ENCODE assay signal across 8 cellular contexts in genomic region chr2:222861411-222862067, GRCh38. TPM values are rescaled to one million over a fixed set of nuclear protein-coding genes. Genes with fewer than 3 reads are reported as not detected.
DNase-seq lines count a peak whose midpoint lies in the region; ATAC-seq and TF ChIP-seq lines count a peak whose summit lies in the region.

No MANE protein-coding gene starts in this region.

- H3K27me3 ChIP-seq in CD4-positive, alpha-beta memory T cell (ENCODE audit: insufficient read depth, low read length), result no peaks in the 10 kb centered on the region
- no peaks in the 10 kb centered on the region for H3K27me3 ChIP-seq in naive thymus-derived CD4-positive, alpha-beta T cell (ENCODE audit: control insufficient read depth in 2 of 2, insufficient read depth in 2 of 2, low read length in 2 of 2)

- no peak overlapping the region for H3K4me3 Mint-ChIP-seq in CD4-positive, alpha-beta memory T cell
- H3K4me3 Mint-ChIP-seq in activated CD4-positive, alpha-beta memory T cell treated with anti-CD3 and anti-CD28 coated beads, Interleukin-2, amount 10 ng/mL, durations not matched to agents 7 days and 5 days, result no peak overlapping the region
- H3K4me3 Mint-ChIP-seq in endothelial cell (ENCODE audit: unreplicated experiment), result no peak overlapping the region
- no peak overlapping the region for H3K4me3 Mint-ChIP-seq in naive thymus-derived CD4-positive, alpha-beta T cell

- H3K36me3 Mint-ChIP-seq in CD4-positive, alpha-beta memory T cell, result peaks cover 0 to 3% of the 10 kb centered on the region in 2 donors
- H3K36me3 Mint-ChIP-seq in activated CD4-positive, alpha-beta memory T cell treated with anti-CD3 and anti-CD28 coated beads, Interleukin-2, amount 10 ng/mL, durations not matched to agents 7 days and 5 days (ENCODE audit: low read depth), result peaks cover 3% of the 10 kb centered on the region
- peaks cover 4% of the 10 kb centered on the region for H3K36me3 Mint-ChIP-seq in endothelial cell (ENCODE audit: low read depth, unreplicated experiment)
- H3K36me3 Mint-ChIP-seq in naive thymus-derived CD4-positive, alpha-beta T cell, result peaks cover 0 to 2% (median 0%) of the 10 kb centered on the region in 5 donors

- H3K36me3 ChIP-seq in CD4-positive, alpha-beta memory T cell (ENCODE audit: insufficient read depth, low read length), result no peaks in the 10 kb centered on the region
- H3K36me3 ChIP-seq in naive thymus-derived CD4-positive, alpha-beta T cell (ENCODE audit: control insufficient read depth in 2 of 3, insufficient read depth in 3 of 3, low read length in 3 of 3), result no peaks in the 10 kb centered on the region

- POLR2A ChIA-PET in CD4-positive, alpha-beta memory T cell (lab: Charles Lee; ENCODE audit: partially characterized antibody), result interaction anchor here (0.5 to 0.8 kb wide), 2 partner anchors 26 to 206 kb away, joined by 3 read pairs; partner anchors contain the start of gene FARSB
- POLR2A ChIA-PET in activated CD4-positive, alpha-beta memory T cell treated with anti-CD3 and anti-CD28 coated beads, Interleukin-2, amount 10 ng/mL, durations not matched to agents 7 days and 5 days (lab: Charles Lee), result interaction anchor here (0.9 to 2.4 kb wide), 6 partner anchors 9 to 206 kb away, joined by 3 to 13 read pairs (median 4); partner anchors contain the start of gene FARSB
- POLR2A ChIA-PET in naive thymus-derived CD4-positive, alpha-beta T cell (lab: Charles Lee), result interaction anchor here (0.6 to 0.7 kb wide), 2 partner anchors 16 to 338 kb away, joined by 3 read pairs; no protein-coding TSS in a partner anchor

- H3K4me3 ChIP-seq in CD4-positive, alpha-beta memory T cell (ENCODE audit: low read length in 2 of 2), result peak overlapping the region; percentile 57 to 63
- H3K4me3 ChIP-seq in Jurkat, Clone E6-1 (ENCODE audit: low read length), result peak overlapping the region; percentile 84
- H3K4me3 ChIP-seq in naive thymus-derived CD4-positive, alpha-beta T cell (ENCODE audit: low read length), result peak overlapping the region; percentile 82

- H3K4me1 Mint-ChIP-seq in CD4-positive, alpha-beta memory T cell, result peaks cover 4 to 11% (median 6%) of the 10 kb centered on the region in 4 donors
- H3K4me1 Mint-ChIP-seq in activated CD4-positive, alpha-beta memory T cell treated with anti-CD3 and anti-CD28 coated beads, Interleukin-2, amount 10 ng/mL, durations not matched to agents 7 days and 5 days, result peaks cover 14% of the 10 kb centered on the region
- peaks cover 24% of the 10 kb centered on the region for H3K4me1 Mint-ChIP-seq in endothelial cell (ENCODE audit: unreplicated experiment)
- peaks cover 0 to 19% (median 9%) of the 10 kb centered on the region in 7 donors for H3K4me1 Mint-ChIP-seq in naive thymus-derived CD4-positive, alpha-beta T cell

- H3K27ac Mint-ChIP-seq in CD4-positive, alpha-beta memory T cell, result peak overlapping the region in 6 of 7 donors; percentile 48 to 97 (median 94)
- H3K27ac Mint-ChIP-seq in activated CD4-positive, alpha-beta memory T cell treated with anti-CD3 and anti-CD28 coated beads, Interleukin-2, amount 10 ng/mL, durations not matched to agents 7 days and 5 days, result peak overlapping the region; percentile 78
- peak overlapping the region; percentile 94 for H3K27ac Mint-ChIP-seq in endothelial cell (ENCODE audit: unreplicated experiment)
- H3K27ac Mint-ChIP-seq in naive thymus-derived CD4-positive, alpha-beta T cell, result peak overlapping the region in 8 of 9 donors; percentile 87 to 96 (median 92)

- intact Hi-C loops in CD4-positive, alpha-beta memory T cell (cut with micrococcal nuclease), result loop anchor here (1.0 kb wide), 1 partner anchor 42 kb away; no protein-coding TSS in a partner anchor
- intact Hi-C loops in naive thymus-derived CD4-positive, alpha-beta T cell (cut with micrococcal nuclease), result loop anchor here (1.0 to 10.0 kb wide), 12 partner anchors 12 to 1726 kb away; partner anchors contain the start of genes CUL3 (in 2 of the 2), AP1S3 (in 1 of the 2), EPHA4 (in 1 of the 2) and MRPL44 (in 1 of the 2)

- CTCF ChIA-PET in CD4-positive, alpha-beta memory T cell (lab: Charles Lee; ENCODE audit: partially characterized antibody), result interaction anchor here (0.9 to 2.6 kb wide), 4 partner anchors 22 to 155 kb away, joined by 3 to 8 read pairs (median 4); no protein-coding TSS in a partner anchor
- CTCF ChIA-PET in activated CD4-positive, alpha-beta memory T cell treated with anti-CD3 and anti-CD28 coated beads, Interleukin-2, amount 10 ng/mL, durations not matched to agents 7 days and 5 days (lab: Charles Lee), result interaction anchor here (0.6 to 2.3 kb wide), 11 partner anchors 16 to 171 kb away, joined by 3 to 7 read pairs (median 5); no protein-coding TSS in a partner anchor
- CTCF ChIA-PET in naive thymus-derived CD4-positive, alpha-beta T cell (lab: Charles Lee), result no interaction called here

- TF ChIP-seq CTCF in endothelial cell (IDR thresholded peaks at IDR 0.05; ENCODE audit: unreplicated experiment), result no peak

- peak overlapping the region; percentile 67 for H3K27ac ChIP-seq in CD4-positive, alpha-beta memory T cell (ENCODE audit: low read depth, low read length)
- peak overlapping the region; percentile 90 for H3K27ac ChIP-seq in naive thymus-derived CD4-positive, alpha-beta T cell (ENCODE audit: low read depth, low read length)
- peak overlapping the region; percentile 91 for H3K27ac ChIP-seq in substantia nigra (ENCODE audit: low read depth, low read length, poor library complexity, severe bottlenecking)

- H3K4me1 ChIP-seq in CD4-positive, alpha-beta memory T cell (ENCODE audit: insufficient read depth, low read length), result peaks cover 42% of the 10 kb centered on the region
- H3K4me1 ChIP-seq in naive thymus-derived CD4-positive, alpha-beta T cell (ENCODE audit: control insufficient read depth in 2 of 2, insufficient read depth in 2 of 2, low read length in 2 of 2), result peaks cover 13 to 20% of the 10 kb centered on the region in 2 donors

- DNase-seq in CD4-positive, alpha-beta memory T cell, result peak in 4 of 5 donors; percentile 25 to 66 (median 34)
- DNase-seq in Jurkat, Clone E6-1 (ENCODE audit: low read depth, low spot score), result no peak
- peak; percentile 50 for DNase-seq in activated CD4-positive, alpha-beta memory T cell treated with anti-CD3 and anti-CD28 coated beads, Interleukin-2, amount 10 ng/mL, durations not matched to agents 7 days and 5 days
- DNase-seq in endothelial cell (ENCODE audit: low spot score) (peak; percentile 16), substantia nigra (lab: John Stamatoyannopoulos, UW) (peak in 24 of 49 donors; percentile 10 to 72 (median 38)), NOMO-1 treated with DMSO at 0.1 percent for 48 hours (lab: John Stamatoyannopoulos, UW; ENCODE audit: unreplicated experiment) (no peak)
- DNase-seq in naive thymus-derived CD4-positive, alpha-beta T cell, result peak in 7 of 9 donors; percentile 18 to 53 (median 40)

- ATAC-seq in GM21447 (IDR thresholded peaks at IDR 0.05; ENCODE audit: unreplicated experiment), result peak; percentile 34
- ATAC-seq in naive thymus-derived CD4-positive, alpha-beta T cell, result peak; percentile 33

- H3K9me3 ChIP-seq in CD4-positive, alpha-beta memory T cell (ENCODE audit: control insufficient read depth in 1 of 2, low read length in 2 of 2), result no peaks in the 10 kb centered on the region
- no peaks in the 10 kb centered on the region for H3K9me3 ChIP-seq in naive thymus-derived CD4-positive, alpha-beta T cell (ENCODE audit: control insufficient read depth in 2 of 3, low read length in 3 of 3)

- H3K9me3 Mint-ChIP-seq in CD4-positive, alpha-beta memory T cell, result no peaks in the 10 kb centered on the region
- no peaks in the 10 kb centered on the region for H3K9me3 Mint-ChIP-seq in activated CD4-positive, alpha-beta memory T cell treated with anti-CD3 and anti-CD28 coated beads, Interleukin-2, amount 10 ng/mL, durations not matched to agents 7 days and 5 days
- H3K9me3 Mint-ChIP-seq in endothelial cell (ENCODE audit: unreplicated experiment), result no peaks in the 10 kb centered on the region
- peaks cover 0 to 1% (median 0%) of the 10 kb centered on the region in 11 donors for H3K9me3 Mint-ChIP-seq in naive thymus-derived CD4-positive, alpha-beta T cell

- no peaks in the 10 kb centered on the region for H3K27me3 Mint-ChIP-seq in CD4-positive, alpha-beta memory T cell
- H3K27me3 Mint-ChIP-seq in activated CD4-positive, alpha-beta memory T cell treated with anti-CD3 and anti-CD28 coated beads, Interleukin-2, amount 10 ng/mL, durations not matched to agents 7 days and 5 days, result peaks cover 11% of the 10 kb centered on the region
- H3K27me3 Mint-ChIP-seq in endothelial cell (ENCODE audit: unreplicated experiment), result peaks cover 4% of the 10 kb centered on the region
- H3K27me3 Mint-ChIP-seq in naive thymus-derived CD4-positive, alpha-beta T cell, result peaks cover 0 to 15% (median 0%) of the 10 kb centered on the region in 5 donors

RNA-seq across cellular contexts. Expression of gene ACSL3, which starts 0.7 kb away (rescaled TPM):
- 10 to 100 TPM; 24.8 to 30.9 TPM for total RNA-seq in CD4-positive, alpha-beta memory T cell
- 10 to 100 TPM; 25.2 to 26.5 TPM for polyA plus RNA-seq in CD4-positive, alpha-beta memory T cell
- 47.9 TPM for polyA plus RNA-seq in Jurkat, Clone E6-1 (2012; ENCODE audit: insufficient read depth, insufficient read length)
- 10 to 100 TPM; 49.5 to 57.2 TPM for total RNA-seq in activated CD4-positive, alpha-beta memory T cell treated with anti-CD3 and anti-CD28 coated beads, Interleukin-2, amount 10 ng/mL, durations not matched to agents 7 days and 5 days
- total RNA-seq in endothelial cell (ENCODE audit: unreplicated experiment), result 163 TPM
- total RNA-seq in naive thymus-derived CD4-positive, alpha-beta T cell, result 10 to 100 TPM; 30.3 to 69.6 (median 40.5) TPM
- 10 to 100 TPM; 21.7 to 42.5 TPM for polyA plus RNA-seq in naive thymus-derived CD4-positive, alpha-beta T cell

Comparison
In these comparisons a context has a peak if more than half of its experiments do, and no peak if none do; other contexts are left out.
1. DNase-seq: peak in CD4-positive, alpha-beta memory T cell (4 of 5), activated CD4-positive, alpha-beta memory T cell treated with anti-CD3 and anti-CD28 coated beads, Interleukin-2, amount 10 ng/mL, durations not matched to agents 7 days and 5 days (single experiment), endothelial cell (single experiment) and naive thymus-derived CD4-positive, alpha-beta T cell (7 of 9); none in Jurkat, Clone E6-1 (single experiment) and NOMO-1 treated with DMSO at 0.1 percent for 48 hours (single experiment).
2. Peak in every context shown above with its lines, with median percentiles within 50 percentile points of each other: H3K27ac ChIP-seq, H3K4me3 ChIP-seq and H3K27ac Mint-ChIP-seq.